ENCODE assay signal across 13 cellular contexts in the genomic region with DNA sequence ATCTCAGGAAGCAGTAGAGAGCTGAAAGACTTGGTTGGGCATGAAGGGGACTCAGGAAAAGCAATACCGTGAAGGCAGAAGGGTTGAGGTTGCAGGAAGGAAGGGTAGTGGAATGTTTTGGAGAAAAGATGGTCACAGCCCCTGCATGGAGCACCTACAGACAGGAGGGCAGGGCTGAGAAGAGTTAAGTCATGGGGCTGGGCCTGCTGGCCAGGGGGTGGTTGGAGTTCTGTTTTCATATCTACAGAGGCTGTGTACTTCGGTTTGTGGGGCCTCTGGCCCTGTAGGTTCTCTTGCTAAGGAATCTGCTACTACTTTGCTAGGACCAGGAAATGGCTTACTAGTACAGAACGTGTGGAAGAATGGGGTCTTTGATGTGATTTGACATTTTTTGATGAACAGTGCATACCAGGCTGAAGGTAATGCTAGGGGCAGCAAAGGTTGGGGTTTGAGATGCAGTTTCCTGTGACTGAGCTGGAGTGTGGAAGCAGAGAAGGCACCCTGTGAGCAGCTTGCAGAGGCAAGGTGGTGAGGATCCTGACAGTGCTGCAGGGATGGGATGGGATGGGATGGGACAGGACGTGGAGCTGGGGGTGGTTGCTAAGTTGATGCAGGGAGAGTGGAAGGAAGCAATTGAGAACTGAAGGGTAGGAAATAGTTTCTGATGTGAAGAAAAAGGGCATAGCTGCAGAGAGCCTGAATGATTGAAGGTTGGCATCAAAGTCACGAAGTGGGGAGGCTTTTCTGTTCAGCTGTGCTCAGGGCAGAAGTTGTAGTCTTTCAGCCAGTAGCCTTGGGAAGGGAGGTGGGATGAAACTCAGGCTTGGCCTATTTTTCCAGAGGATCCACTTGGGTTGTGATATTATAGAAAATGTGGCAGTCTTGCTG. TPM values are rescaled to one million over a fixed set of nuclear protein-coding genes. Genes with fewer than 3 reads are reported as not detected.
A peak's percentile ranks its signal among the peaks of the same experiment; 100 is the strongest.
DNase-seq lines count a peak whose midpoint lies in the region; ATAC-seq, FAIRE-seq and TF ChIP-seq lines count a peak whose summit lies in the region.
"Had no signal": no experiment of that assay in that cellular context is flagged by ENCODE, and none has a peak within 500 bp of the region (broad histone marks: within the 10 kb centered on the region; RNA-seq: fewer than 3 reads in every experiment).

No MANE protein-coding gene starts in this region.

- H3K27me3 ChIP-seq in BLaER1 (no peaks in the 10 kb centered on the region), iPS-20b (ENCODE audit: insufficient read depth, low read length) (no peaks in the 10 kb centered on the region), HAP-1 (ENCODE audit: low read depth) (no peaks in the 10 kb centered on the region)
- H3K27me3 ChIP-seq: gastrocnemius medialis, upper lobe of left lung had no signal

- in situ Hi-C loops in HAP-1 (cut with MboI; ENCODE audit: low sequenced_read_pairs), result loop anchor here (5.0 to 25.0 kb wide), 3 partner anchors 263 to 1161 kb away; no protein-coding TSS in a partner anchor

- H3K36me3 ChIP-seq in BLaER1 (peaks cover 82% of the 10 kb centered on the region), iPS-20b (ENCODE audit: insufficient read depth, low read depth, low read length) (peaks cover 65% of the 10 kb centered on the region), HAP-1 (replicated peaks) (peaks cover 66% of the 10 kb centered on the region)

- H3K27me3 Mint-ChIP-seq in T-helper 17 cell, result no peaks in the 10 kb centered on the region

- H3K4me1 ChIP-seq in BLaER1 (peaks cover 68% of the 10 kb centered on the region), iPS-20b (ENCODE audit: insufficient read depth, low read length) (peaks cover 47% of the 10 kb centered on the region), HAP-1 (peaks cover 20% of the 10 kb centered on the region)

- H3K4me3 ChIP-seq in BLaER1 (no peak overlapping the region), iPS-20b (ENCODE audit: low read length) (no peak overlapping the region), HAP-1 (no peak overlapping the region)
- H3K4me3 ChIP-seq: gastrocnemius medialis, upper lobe of left lung had no signal

- peaks cover 100% of the 10 kb centered on the region for H4K20me1 ChIP-seq in BLaER1

- H3K27ac ChIP-seq in BLaER1, result no peak overlapping the region
- H3K27ac ChIP-seq in iPS-20b (ENCODE audit: low read length), result peak overlapping the region; percentile 57
- H3K27ac ChIP-seq: gastrocnemius medialis, upper lobe of left lung had no signal

- H3K9ac ChIP-seq in BLaER1, result no peak overlapping the region
- peak overlapping the region; percentile 6; the same call in 1 of the 2 replicates for H3K9ac ChIP-seq in iPS-20b (ENCODE audit: low read depth, low read length)

- H3K27ac Mint-ChIP-seq in T-helper 17 cell, result peak overlapping the region; percentile 87

- H3K4me1 Mint-ChIP-seq in T-helper 17 cell, result peaks cover 36% of the 10 kb centered on the region

- peaks cover 17% of the 10 kb centered on the region for H3K36me3 Mint-ChIP-seq in T-helper 17 cell (ENCODE audit: low read depth)

- ATAC-seq in T-helper 17 cell (no peak), HG03432 (IDR thresholded peaks at IDR 0.05; ENCODE audit: unreplicated experiment) (no peak)
- ATAC-seq in activated CD4-positive, CD25-positive, alpha-beta regulatory T cell treated with anti-CD3 and anti-CD28 coated beads, Interleukin-2, amount 50 U/mL, for 24 hours, result no peak
- ATAC-seq: gastrocnemius medialis had no signal

- FAIRE-seq in GM12891 (lab: Jason Lieb, UNC), result no peak
- FAIRE-seq: TTC549 had no signal

- peak overlapping the region; percentile 69 for H3K4me3 Mint-ChIP-seq in T-helper 17 cell

- H3K9me3 ChIP-seq in BLaER1 (no peaks in the 10 kb centered on the region), T-helper 17 cell (ENCODE audit: control insufficient read depth, low read length, poor library complexity, severe bottlenecking) (no peaks in the 10 kb centered on the region), iPS-20b (ENCODE audit: insufficient read depth, low read depth, low read length) (no peaks in the 10 kb centered on the region), HAP-1 (no peaks in the 10 kb centered on the region)
- H3K9me3 ChIP-seq: gastrocnemius medialis, upper lobe of left lung had no signal

- DNase-seq in GM12891 (ENCODE audit: insufficient read length, low spot score) (no peak), T-helper 17 cell (no peak), DMS114 treated with DMSO at 0.1 percent for 48 hours (lab: John Stamatoyannopoulos, UW; ENCODE audit: unreplicated experiment) (no peak), HAP-1 (ENCODE audit: low spot score in 2 of 2) (no peak)
- DNase-seq: dermis blood vessel endothelial cell, gastrocnemius medialis, NCI-H2107, upper lobe of left lung had no signal

- 0 out of 2 replicates have a peak overlapping the region, but pooled peaks have one; percentile 6 for H3K4me2 ChIP-seq in BLaER1

- peak; percentile 74; the same call in 1 of the 2 replicates for TF ChIP-seq POLR2A in GM12891 (IDR thresholded peaks at IDR 0.05; ENCODE audit: low read depth, low read length)

TF ChIP-seq in GM12891, 5 proteins besides CTCF, POLR2A, EP300 and RAD21:
- TF ChIP-seq POU2F2 (IDR thresholded peaks at IDR 0.05; ENCODE audit: low read depth, low read length) (peak; percentile 58), POLR2AphosphoS5 (IDR thresholded peaks at IDR 0.05; ENCODE audit: low read depth, low read length) (peak; percentile 73), SPI1 (IDR thresholded peaks at IDR 0.05; ENCODE audit: low read depth, low read length) (no peak), TAF1 (IDR thresholded peaks at IDR 0.05; ENCODE audit: low read depth, low read length) (no peak), PAX5 (IDR thresholded peaks at IDR 0.05; ENCODE audit: insufficient read depth, low read length, severe bottlenecking) (no peak)
TF ChIP-seq in GM12891: peak in this region for 2.

RNA-seq across cellular contexts. Expression of gene RPS24, which starts 7.8 kb away (rescaled TPM):
- polyA plus RNA-seq in GM12891 (2012; ENCODE audit: low read depth, missing spikeins), result 6,358 TPM
- 1,000 to 10,000 TPM; 1,044 to 1,284 TPM for total RNA-seq in T-helper 17 cell

RNA-seq across cellular contexts. Expression of gene POLR3A, which starts 12.1 kb away (rescaled TPM):
- polyA plus RNA-seq in GM12891 (2012; ENCODE audit: low read depth, missing spikeins), result 6.3 TPM
- total RNA-seq in T-helper 17 cell, result 10 to 100 TPM; 10.9 to 12.0 TPM
